22 cellular contexts compared by ENCODE assay signal in genomic region chr5:131749138-131749537, GRCh38. TPM values are rescaled to one million over a fixed set of nuclear protein-coding genes. Genes with fewer than 3 reads are reported as not detected.
A peak's percentile ranks its signal among the peaks of the same experiment; 100 is the strongest.
DNase-seq lines count a peak whose midpoint lies in the region; ATAC-seq, FAIRE-seq and TF ChIP-seq lines count a peak whose summit lies in the region.
"Had no signal": no experiment of that assay in that cellular context is flagged by ENCODE, and none has a peak within 500 bp of the region (broad histone marks: within the 10 kb centered on the region; RNA-seq: fewer than 3 reads in every experiment).

No MANE protein-coding gene starts in this region.

- peaks cover 44% of the 10 kb centered on the region for H3K4me1 Mint-ChIP-seq in activated CD4-positive, alpha-beta T cell treated with anti-CD3 and anti-CD28 coated beads for 36 hours
- peaks cover 38% of the 10 kb centered on the region for H3K4me1 Mint-ChIP-seq in activated CD4-positive, alpha-beta T cell treated with anti-CD3 and anti-CD28 coated beads, Interleukin-2, amount 10 ng/mL, durations not matched to agents 7 days and 5 days

- H3K27ac Mint-ChIP-seq in activated CD4-positive, alpha-beta T cell treated with anti-CD3 and anti-CD28 coated beads for 36 hours, result no peak overlapping the region
- H3K27ac Mint-ChIP-seq in activated CD4-positive, alpha-beta T cell treated with anti-CD3 and anti-CD28 coated beads, Interleukin-2, amount 10 ng/mL, durations not matched to agents 7 days and 5 days, result no peak overlapping the region
- H3K27ac Mint-ChIP-seq: stimulated activated memory B cell treated with anti-CD40 and anti-IgM and Interleukin-4, amounts not matched to agents 10 μg/mL and 1 μg/mL and 100 μg/mL, for 72 hours had no signal

- H3K9me3 Mint-ChIP-seq in activated CD4-positive, alpha-beta T cell treated with anti-CD3 and anti-CD28 coated beads for 36 hours (ENCODE audit: low read depth), result no peaks in the 10 kb centered on the region
- H3K9me3 Mint-ChIP-seq in activated CD4-positive, alpha-beta T cell treated with anti-CD3 and anti-CD28 coated beads, Interleukin-2, amount 10 ng/mL, durations not matched to agents 7 days and 5 days, result peaks cover 5% of the 10 kb centered on the region
- H3K9me3 Mint-ChIP-seq: stimulated activated memory B cell treated with anti-CD40 and anti-IgM and Interleukin-4, amounts not matched to agents 10 μg/mL and 1 μg/mL and 100 μg/mL, for 72 hours; T-helper 2 cell treated with Interferon-gamma antibody and Interleukin-4, amounts not matched to agents 5 μg/mL and 100 μg/mL, for 36 hours had no signal

- H3K27me3 ChIP-seq in neutrophil, result no peaks in the 10 kb centered on the region
- H3K27me3 ChIP-seq: heart left ventricle, upper lobe of right lung had no signal

- no peaks in the 10 kb centered on the region for H3K9me3 ChIP-seq in neutrophil
- H3K9me3 ChIP-seq: A549, heart left ventricle, upper lobe of right lung had no signal

- ATAC-seq in activated CD4-positive, alpha-beta T cell treated with anti-CD3 and anti-CD28 coated beads for 36 hours, result peak; percentile 43
- no peak for ATAC-seq in HG02623 (IDR thresholded peaks at IDR 0.05; ENCODE audit: unreplicated experiment)
- ATAC-seq: stimulated activated memory B cell treated with anti-CD40 and anti-IgM and Interleukin-4, amounts not matched to agents 10 μg/mL and 1 μg/mL and 100 μg/mL, for 72 hours; upper lobe of right lung had no signal

- FAIRE-seq in RCC 7860 (lab: Jason Lieb, UNC), result peak; percentile 92
- FAIRE-seq: A549, endometrium had no signal

- no peaks in the 10 kb centered on the region for H3K27me3 Mint-ChIP-seq in activated CD4-positive, alpha-beta T cell treated with anti-CD3 and anti-CD28 coated beads for 36 hours
- H3K27me3 Mint-ChIP-seq in activated CD4-positive, alpha-beta T cell treated with anti-CD3 and anti-CD28 coated beads, Interleukin-2, amount 10 ng/mL, durations not matched to agents 7 days and 5 days, result no peaks in the 10 kb centered on the region
- H3K27me3 Mint-ChIP-seq: activated naive CD8-positive, alpha-beta T cell treated with anti-CD3 and anti-CD28 coated beads, Interleukin-2, amount 10 ng/mL, durations not matched to agents 7 days and 5 days; stimulated activated memory B cell treated with anti-CD40 and anti-IgM and Interleukin-4, amounts not matched to agents 10 μg/mL and 1 μg/mL and 100 μg/mL, for 72 hours had no signal

- H3K4me3 Mint-ChIP-seq in activated CD4-positive, alpha-beta T cell treated with anti-CD3 and anti-CD28 coated beads for 36 hours, result no peak overlapping the region
- H3K4me3 Mint-ChIP-seq in activated CD4-positive, alpha-beta T cell treated with anti-CD3 and anti-CD28 coated beads, Interleukin-2, amount 10 ng/mL, durations not matched to agents 7 days and 5 days, result no peak overlapping the region
- H3K4me3 Mint-ChIP-seq: activated naive CD8-positive, alpha-beta T cell treated with anti-CD3 and anti-CD28 coated beads, Interleukin-2, amount 10 ng/mL, durations not matched to agents 7 days and 5 days; stimulated activated memory B cell treated with anti-CD40 and anti-IgM and Interleukin-4, amounts not matched to agents 10 μg/mL and 1 μg/mL and 100 μg/mL, for 72 hours; T-helper 2 cell treated with Interferon-gamma antibody and Interleukin-4, amounts not matched to agents 5 μg/mL and 100 μg/mL, for 36 hours had no signal

- DNase-seq in activated CD4-positive, alpha-beta T cell treated with anti-CD3 and anti-CD28 coated beads for 36 hours, result no peak
- DNase-seq in activated CD4-positive, alpha-beta T cell treated with anti-CD3 and anti-CD28 coated beads, Interleukin-2, amount 10 ng/mL, durations not matched to agents 7 days and 5 days, result no peak
- DNase-seq in RCC 7860 (ENCODE audit: low spot score), result peak; percentile 60
- peak; percentile 73 for DNase-seq in epithelial cell of esophagus (ENCODE audit: low read depth)
- DNase-seq in HK-2 (ENCODE audit: unreplicated experiment), result no peak
- DNase-seq in NCI-H1048 (lab: John Stamatoyannopoulos, UW), result no peak
- DNase-seq: activated CD4-positive, alpha-beta T cell treated with anti-CD3 and anti-CD28 coated beads, Interleukin-2, amount 50 U/mL, for 1 hour; activated naive CD8-positive, alpha-beta T cell treated with anti-CD3 and anti-CD28 coated beads, Interleukin-2, amount 10 ng/mL, durations not matched to agents 7 days and 5 days; activated T-cell treated with anti-CD3 and anti-CD28 coated beads, Interleukin-2, amount 50 U/mL, for 1 hour; DND-41; heart left ventricle; MV-4-11; NCI-H2107; NCI-H774; SHP77; upper lobe of right lung had no signal

- CTCF ChIA-PET in activated CD4-positive, alpha-beta T cell treated with anti-CD3 and anti-CD28 coated beads for 36 hours (lab: Charles Lee), result no interaction called here
- CTCF ChIA-PET in activated CD4-positive, alpha-beta T cell treated with anti-CD3 and anti-CD28 coated beads, Interleukin-2, amount 10 ng/mL, durations not matched to agents 7 days and 5 days (lab: Charles Lee), result no interaction called here

- POLR2A ChIA-PET in activated CD4-positive, alpha-beta T cell treated with anti-CD3 and anti-CD28 coated beads for 36 hours (lab: Charles Lee), result no interaction called here
- POLR2A ChIA-PET in activated CD4-positive, alpha-beta T cell treated with anti-CD3 and anti-CD28 coated beads, Interleukin-2, amount 10 ng/mL, durations not matched to agents 7 days and 5 days (lab: Charles Lee), result interaction anchor here (0.7 kb wide), 1 partner anchor 176 kb away, joined by 4 read pairs; no protein-coding TSS in a partner anchor

- H3K36me3 ChIP-seq in neutrophil, result peaks cover 3% of the 10 kb centered on the region

- intact Hi-C loops in activated CD4-positive, alpha-beta T cell treated with anti-CD3 and anti-CD28 coated beads for 36 hours (cut with DNase I, micrococcal nuclease), result no loop called here

- H3K4me1 ChIP-seq in neutrophil (ENCODE audit: control insufficient read depth in 1 of 2, insufficient read depth in 1 of 2, low read depth in 1 of 2, low read length in 1 of 2), result peaks cover 37 to 54% of the 10 kb centered on the region in 2 experiments

- TF ChIP-seq CTCF in epithelial cell of esophagus (IDR thresholded peaks at IDR 0.05; ENCODE audit: insufficient read depth, low read depth, low read length, missing control alignments) (no peak), neutrophil (IDR thresholded peaks at IDR 0.05) (no peak)

- peaks cover 12% of the 10 kb centered on the region for H3K36me3 Mint-ChIP-seq in activated CD4-positive, alpha-beta T cell treated with anti-CD3 and anti-CD28 coated beads for 36 hours (ENCODE audit: low read depth)
- H3K36me3 Mint-ChIP-seq in activated CD4-positive, alpha-beta T cell treated with anti-CD3 and anti-CD28 coated beads, Interleukin-2, amount 10 ng/mL, durations not matched to agents 7 days and 5 days (ENCODE audit: low read depth), result peaks cover 30% of the 10 kb centered on the region

- H3K4me3 ChIP-seq in epithelial cell of esophagus (ENCODE audit: low read length), result no peak overlapping the region
- no peak overlapping the region for H3K4me3 ChIP-seq in neutrophil (ENCODE audit: low read depth in 1 of 2, low read length in 1 of 2)
- H3K4me3 ChIP-seq: A549, heart left ventricle, upper lobe of right lung had no signal

- peak overlapping the region; percentile 86 for H3K27ac ChIP-seq in neutrophil
- H3K27ac ChIP-seq: A549, heart left ventricle, upper lobe of right lung had no signal

RNA-seq across cellular contexts. Expression of gene FNIP1, which starts 47.7 kb away (rescaled TPM):
- 10 to 100 TPM; 14.2 to 16.3 TPM for total RNA-seq in activated CD4-positive, alpha-beta T cell treated with anti-CD3 and anti-CD28 coated beads for 36 hours
- total RNA-seq in activated CD4-positive, alpha-beta T cell treated with anti-CD3 and anti-CD28 coated beads, Interleukin-2, amount 10 ng/mL, durations not matched to agents 7 days and 5 days, result 10 to 100 TPM; 24.8 to 26.1 TPM

Comparison
In these comparisons a context has a peak if more than half of its experiments do, and no peak if none do; other contexts are left out.
1. DNase-seq: peak in RCC 7860 (single experiment) and epithelial cell of esophagus (single experiment); none in activated CD4-positive, alpha-beta T cell treated with anti-CD3 and anti-CD28 coated beads for 36 hours (single experiment), activated CD4-positive, alpha-beta T cell treated with anti-CD3 and anti-CD28 coated beads, Interleukin-2, amount 10 ng/mL, durations not matched to agents 7 days and 5 days (single experiment), HK-2 (single experiment) and NCI-H1048 (single experiment).